In the genomic region with DNA sequence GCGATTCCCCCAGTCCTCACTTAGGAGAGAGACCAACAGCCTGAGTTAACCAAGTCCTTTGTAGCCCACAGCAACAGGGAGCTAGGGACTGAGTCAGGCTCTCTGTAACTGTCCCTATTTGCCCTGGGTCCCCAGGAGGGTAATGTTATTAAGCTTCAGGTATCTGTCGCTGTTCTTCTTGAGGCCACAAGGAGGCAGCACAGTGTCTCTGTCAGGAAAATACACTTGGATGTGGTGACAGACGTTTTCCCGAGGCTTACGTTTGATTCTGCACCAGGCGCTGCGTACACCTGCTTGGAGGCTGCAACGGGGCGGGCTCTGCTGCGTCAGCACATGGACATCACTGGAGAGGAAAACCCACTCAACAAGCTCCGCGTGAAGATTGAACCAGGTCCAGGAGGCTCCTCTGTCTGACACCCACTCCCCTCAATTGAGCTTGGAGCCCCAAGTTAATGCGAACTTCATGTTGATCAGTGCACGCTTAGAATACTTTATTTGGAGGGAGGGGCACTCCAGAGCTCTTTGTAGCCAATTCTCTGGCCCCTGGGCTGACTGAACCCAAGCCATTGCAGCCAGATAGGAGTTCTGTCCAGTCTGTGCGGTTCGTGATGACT, we compare ENCODE assay signal across 9 cellular contexts. TPM values are rescaled to one million over a fixed set of nuclear protein-coding genes. Genes with fewer than 3 reads are reported as not detected.
DNase-seq lines count a peak whose midpoint lies in the region; ATAC-seq, FAIRE-seq and TF ChIP-seq lines count a peak whose summit lies in the region.
"Had no signal": no experiment of that assay in that cellular context is flagged by ENCODE, and none has a peak within 500 bp of the region (broad histone marks: within the 10 kb centered on the region; RNA-seq: fewer than 3 reads in every experiment).

No MANE protein-coding gene starts in this region.

- DNase-seq in Caco-2 (peak; percentile 54 to 63), HEK293T (ENCODE audit: extremely low spot score) (peak; percentile 84), NCI-H526 treated with DMSO at 0.1 percent for 48 hours (lab: John Stamatoyannopoulos, UW) (peak; percentile 68), left ventricle myocardium superior (no peak), small intestine (peak; percentile 76)
- DNase-seq in activated naive CD8-positive, alpha-beta T cell treated with anti-CD3 and anti-CD28 coated beads, Interleukin-2, amount 10 ng/mL, durations not matched to agents 7 days and 5 days, result no peak

- CTCF ChIA-PET in Caco-2 (lab: Charles Lee) (interaction anchor here (0.5 to 4.9 kb wide), 16 partner anchors 8 to 190 kb away, joined by 3 to 30 read pairs (median 4); a partner anchor contains a TSS), HEK293T (lab: Yijun Ruan, JAX) (interaction anchor here (0.5 to 2.3 kb wide), 21 partner anchors 8 to 332 kb away, joined by 3 to 26 read pairs (median 4); a partner anchor contains a TSS)

- peaks cover 97% of the 10 kb centered on the region for H3K36me3 Mint-ChIP-seq in Caco-2 (ENCODE audit: insufficient read depth, unreplicated experiment)
- peaks cover 5% of the 10 kb centered on the region for H3K36me3 Mint-ChIP-seq in activated naive CD8-positive, alpha-beta T cell treated with anti-CD3 and anti-CD28 coated beads, Interleukin-2, amount 10 ng/mL, durations not matched to agents 7 days and 5 days

- BruUV-seq in Caco-2 (replicated peaks; lab: Mats Ljungman, UMichigan), result no TSS peak

- no peak overlapping the region for H3K4me3 Mint-ChIP-seq in Caco-2 (ENCODE audit: unreplicated experiment)
- H3K4me3 Mint-ChIP-seq in activated naive CD8-positive, alpha-beta T cell treated with anti-CD3 and anti-CD28 coated beads, Interleukin-2, amount 10 ng/mL, durations not matched to agents 7 days and 5 days, result no peak overlapping the region

- TF ChIP-seq CTCF in Caco-2 (IDR thresholded peaks at IDR 0.05; ENCODE audit: insufficient read depth in 1 of 2, low read depth in 1 of 2, low read length in 1 of 2, severe bottlenecking in 1 of 2, unreplicated experiment in 1 of 2), result peak; percentile 80 to 85

- no peak for FAIRE-seq in small intestine (lab: Jason Lieb, UNC)

- intact Hi-C loops in Caco-2 (cut with micrococcal nuclease; ENCODE audit: unreplicated experiment), result loop anchor here (1.0 to 2.0 kb wide), 2 partner anchors 17 to 120 kb away; a partner anchor contains a TSS
- intact Hi-C loops in left ventricle myocardium superior (cut with micrococcal nuclease), result loop anchor here (5.0 kb wide), 1 partner anchor 123 kb away; a partner anchor contains a TSS

- H3K4me3 ChIP-seq in Caco-2 (ENCODE audit: low read depth, low read length) (no peak overlapping the region), small intestine (ENCODE audit: low read depth in 1 of 2, low read length in 2 of 2) (no peak overlapping the region)

- WGBS in small intestine, 3 donors, result 39 to 56% (median 46%) methylated on average over 16 of the region's 16 CpGs

- peaks cover 12% of the 10 kb centered on the region for H3K4me1 Mint-ChIP-seq in Caco-2 (ENCODE audit: low read depth, unreplicated experiment)
- H3K4me1 Mint-ChIP-seq in activated naive CD8-positive, alpha-beta T cell treated with anti-CD3 and anti-CD28 coated beads, Interleukin-2, amount 10 ng/mL, durations not matched to agents 7 days and 5 days, result no peaks in the 10 kb centered on the region

- H3K4me1 ChIP-seq in Caco-2 (0 out of 2 replicates have a peak, but pooled peaks cover 5% of the 10 kb centered on the region), small intestine (ENCODE audit: control insufficient read depth in 2 of 2, insufficient read depth in 1 of 2, low read depth in 1 of 2, low read length in 1 of 2) (no peaks in the 10 kb centered on the region)

- H3K27ac Mint-ChIP-seq in Caco-2 (ENCODE audit: unreplicated experiment), result no peak overlapping the region
- no peak overlapping the region for H3K27ac Mint-ChIP-seq in activated naive CD8-positive, alpha-beta T cell treated with anti-CD3 and anti-CD28 coated beads, Interleukin-2, amount 10 ng/mL, durations not matched to agents 7 days and 5 days

- H3K36me3 ChIP-seq in Caco-2 (ENCODE audit: control insufficient read depth, insufficient read depth, low read length), result peaks cover 7% of the 10 kb centered on the region; the same call in 1 of the 2 replicates
- H3K36me3 ChIP-seq in small intestine (ENCODE audit: control insufficient read depth in 2 of 2, insufficient read depth in 2 of 2, low read length in 2 of 2), result peaks cover 28 to 30% of the 10 kb centered on the region in 2 donors

- H3K9me3 Mint-ChIP-seq in Caco-2 (ENCODE audit: unreplicated experiment), result no peaks in the 10 kb centered on the region
- no peaks in the 10 kb centered on the region for H3K9me3 Mint-ChIP-seq in activated naive CD8-positive, alpha-beta T cell treated with anti-CD3 and anti-CD28 coated beads, Interleukin-2, amount 10 ng/mL, durations not matched to agents 7 days and 5 days

- H3K27me3 ChIP-seq in Caco-2 (replicated peaks; ENCODE audit: control insufficient read depth, insufficient read depth, low read length) (no peaks in the 10 kb centered on the region), small intestine (ENCODE audit: control insufficient read depth in 2 of 2, insufficient read depth in 2 of 2, low read length in 2 of 2) (no peaks in the 10 kb centered on the region)

- ATAC-seq in activated naive CD8-positive, alpha-beta T cell treated with anti-CD3 and anti-CD28 coated beads, Interleukin-2, amount 10 ng/mL, durations not matched to agents 7 days and 5 days (ENCODE audit: low read depth), result peak; percentile 76
- ATAC-seq in left ventricle myocardium superior (peak; percentile 64), HG02970 (IDR thresholded peaks at IDR 0.05; ENCODE audit: low FRiP score, unreplicated experiment) (no peak), HG03135 (IDR thresholded peaks at IDR 0.05; ENCODE audit: unreplicated experiment) (no peak)

- H3K27ac ChIP-seq in small intestine (ENCODE audit: low read depth in 1 of 2, low read length in 1 of 2), result no peak overlapping the region

- no peaks in the 10 kb centered on the region for H3K27me3 Mint-ChIP-seq in Caco-2 (ENCODE audit: insufficient read depth, unreplicated experiment)
- H3K27me3 Mint-ChIP-seq in activated naive CD8-positive, alpha-beta T cell treated with anti-CD3 and anti-CD28 coated beads, Interleukin-2, amount 10 ng/mL, durations not matched to agents 7 days and 5 days, result no peaks in the 10 kb centered on the region

- POLR2A ChIA-PET in Caco-2 (lab: Charles Lee) (interaction anchor here (0.5 to 1.3 kb wide), 4 partner anchors 8 to 114 kb away, joined by 3 to 12 read pairs (median 6); a partner anchor contains a TSS), HEK293T (lab: Yijun Ruan, JAX) (no interaction called here)
- POLR2A ChIA-PET in activated naive CD8-positive, alpha-beta T cell treated with anti-CD3 and anti-CD28 coated beads, Interleukin-2, amount 10 ng/mL, durations not matched to agents 7 days and 5 days (lab: Charles Lee), result interaction anchor here (0.5 kb wide), 1 partner anchor 116 kb away, joined by 3 read pairs; no protein-coding TSS in a partner anchor

- H3K9me3 ChIP-seq in Caco-2, result no peaks in the 10 kb centered on the region
- H3K9me3 ChIP-seq in small intestine (ENCODE audit: control insufficient read depth, low read depth), result no peaks in the 10 kb centered on the region

TF ChIP-seq in HEK293T, 16 proteins besides CTCF, POLR2A, EP300 and RAD21:
- TF ChIP-seq, protein P1, sequence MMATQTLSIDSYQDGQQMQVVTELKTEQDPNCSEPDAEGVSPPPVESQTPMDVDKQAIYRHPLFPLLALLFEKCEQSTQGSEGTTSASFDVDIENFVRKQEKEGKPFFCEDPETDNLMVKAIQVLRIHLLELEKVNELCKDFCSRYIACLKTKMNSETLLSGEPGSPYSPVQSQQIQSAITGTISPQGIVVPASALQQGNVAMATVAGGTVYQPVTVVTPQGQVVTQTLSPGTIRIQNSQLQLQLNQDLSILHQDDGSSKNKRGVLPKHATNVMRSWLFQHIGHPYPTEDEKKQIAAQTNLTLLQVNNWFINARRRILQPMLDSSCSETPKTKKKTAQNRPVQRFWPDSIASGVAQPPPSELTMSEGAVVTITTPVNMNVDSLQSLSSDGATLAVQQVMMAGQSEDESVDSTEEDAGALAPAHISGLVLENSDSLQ (IDR thresholded peaks at IDR 0.05), result peak; percentile 36; the same call in 1 of the 2 replicates
- no peak for TF ChIP-seq FOXK2 (IDR thresholded peaks at IDR 0.05)
TF ChIP-seq in HEK293T: peak in this region for 1.

RNA-seq across cellular contexts. Expression of a gene that starts 10.7 kb away (rescaled TPM):
- total RNA-seq in Caco-2 (2022) (116 and 126 TPM in 2 replicates), left ventricle myocardium superior (0.40 TPM)
- under 1 TPM; 0.82 to 0.83 TPM for total RNA-seq in activated naive CD8-positive, alpha-beta T cell treated with anti-CD3 and anti-CD28 coated beads, Interleukin-2, amount 10 ng/mL, durations not matched to agents 7 days and 5 days
- polyA plus RNA-seq in small intestine, result 100 to 1,000 TPM; 261 to 487 (median 395) TPM

RNA-seq across cellular contexts. Expression of a gene that starts 17.3 kb away (rescaled TPM):
- total RNA-seq in Caco-2 (2022), result 75.9 and 83.0 TPM in 2 replicates
- total RNA-seq in activated naive CD8-positive, alpha-beta T cell treated with anti-CD3 and anti-CD28 coated beads, Interleukin-2, amount 10 ng/mL, durations not matched to agents 7 days and 5 days, result 10 to 100 TPM; 33.7 TPM
- 11.6 TPM for total RNA-seq in left ventricle myocardium superior
- 100 to 1,000 TPM in 2 of 3 donors, 10 to 100 TPM in 1; 69.7 to 183 (median 111) TPM for polyA plus RNA-seq in small intestine

RNA-seq across cellular contexts. Expression of a gene that starts 44.4 kb away (rescaled TPM):
- total RNA-seq in Caco-2 (2022), result 63.7 and 64.1 TPM in 2 replicates
- 10 to 100 TPM; 34.0 to 39.5 TPM for total RNA-seq in activated naive CD8-positive, alpha-beta T cell treated with anti-CD3 and anti-CD28 coated beads, Interleukin-2, amount 10 ng/mL, durations not matched to agents 7 days and 5 days
- 79.0 TPM for total RNA-seq in left ventricle myocardium superior
- 10 to 100 TPM; 44.3 to 58.3 (median 46.7) TPM for polyA plus RNA-seq in small intestine

RNA-seq across cellular contexts. Expression of a gene that starts 53.4 kb away (rescaled TPM):
- 0.11 TPM in 1 of 2 replicates, not detected in the other for total RNA-seq in Caco-2 (2022)
- not detected for total RNA-seq in activated naive CD8-positive, alpha-beta T cell treated with anti-CD3 and anti-CD28 coated beads, Interleukin-2, amount 10 ng/mL, durations not matched to agents 7 days and 5 days
- total RNA-seq in left ventricle myocardium superior, result 8.0 TPM
- polyA plus RNA-seq in small intestine, result 10 to 100 TPM in 1 of 3 donors, 1 to 10 TPM in 2; 1.1 to 39.6 (median 6.2) TPM
- total RNA-seq: mononuclear cell had no signal

Comparison
In these comparisons a context has a peak if more than half of its experiments do, and no peak if none do; other contexts are left out.
1. DNase-seq: peak in Caco-2 (2 of 2), HEK293T (single experiment), NCI-H526 treated with DMSO at 0.1 percent for 48 hours (single experiment) and small intestine (single experiment); none in activated naive CD8-positive, alpha-beta T cell treated with anti-CD3 and anti-CD28 coated beads, Interleukin-2, amount 10 ng/mL, durations not matched to agents 7 days and 5 days (single experiment) and left ventricle myocardium superior (single experiment).
2. ATAC-seq: peak in activated naive CD8-positive, alpha-beta T cell treated with anti-CD3 and anti-CD28 coated beads, Interleukin-2, amount 10 ng/mL, durations not matched to agents 7 days and 5 days (single experiment) and left ventricle myocardium superior (single experiment); none in HG02970 (single experiment) and HG03135 (single experiment).
3. RNA of a gene that starts 10.7 kb away (total RNA-seq): 116 to 126 TPM in Caco-2; 0.82 to 0.83 TPM in activated naive CD8-positive, alpha-beta T cell treated with anti-CD3 and anti-CD28 coated beads, Interleukin-2, amount 10 ng/mL, durations not matched to agents 7 days and 5 days and 0.40 TPM in left ventricle myocardium superior (single experiment); every median in the first group is over 10 times any median in the second.